In the genomic region with DNA sequence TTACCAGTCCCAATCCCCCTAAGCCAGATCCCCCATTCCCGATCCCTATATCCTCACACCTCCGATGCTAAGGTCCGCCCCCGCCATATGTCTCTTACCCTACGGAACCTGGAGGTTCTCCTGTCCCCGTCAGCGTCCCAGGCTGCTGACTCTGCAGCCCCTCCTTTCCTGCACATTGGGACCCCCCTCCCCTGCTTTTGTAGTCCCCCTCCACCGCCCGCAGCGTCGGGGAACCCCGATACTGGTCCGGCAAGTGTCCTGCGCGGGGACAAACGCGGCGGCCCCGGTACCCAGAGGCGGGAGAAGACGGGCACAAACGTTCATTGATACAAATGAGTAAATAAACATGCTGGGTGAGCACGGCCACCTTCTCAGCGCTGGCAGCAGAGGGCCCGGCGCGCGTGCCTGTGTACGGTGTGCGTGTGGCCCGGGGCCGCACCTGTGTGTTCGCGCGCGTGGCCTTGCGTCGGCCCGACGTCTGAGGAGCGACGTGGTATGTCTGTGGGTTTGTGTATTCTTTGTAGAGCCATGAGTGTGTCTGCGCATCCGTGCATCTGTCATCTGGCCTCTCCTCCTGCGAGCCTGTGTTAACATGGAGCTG, we compare ENCODE assay signal across 8 cellular contexts. TPM values are rescaled to one million over a fixed set of nuclear protein-coding genes. Genes with fewer than 3 reads are reported as not detected.
A peak's percentile ranks its signal among the peaks of the same experiment; 100 is the strongest.
DNase-seq lines count a peak whose midpoint lies in the region; TF ChIP-seq lines count a peak whose summit lies in the region.

No MANE protein-coding gene starts in this region.

- H3K4me1 Mint-ChIP-seq in activated T-helper 1 cell treated with anti-CD3 and anti-CD28 coated beads, Interleukin-12 subunit alpha, Interleukin-12 subunit beta, Interleukin-2, Interleukin-4 antibody, amounts not matched to agents 30 ng/mL and 10 ng/mL and 1 ng/mL, durations not matched to agents 14 hours and 24 hours and 36 hours (ENCODE audit: low read depth): peaks cover 21% of the 10 kb centered on the region

- intact Hi-C loops in activated T-helper 1 cell treated with anti-CD3 and anti-CD28 coated beads, Interleukin-12 subunit alpha, Interleukin-12 subunit beta, Interleukin-2, Interleukin-4 antibody, amounts not matched to agents 30 ng/mL and 10 ng/mL and 1 ng/mL, durations not matched to agents 14 hours and 24 hours and 36 hours (cut with micrococcal nuclease): loop anchor here (1.0 to 5.0 kb wide), 6 partner anchors 225 to 1262 kb away; no protein-coding TSS in a partner anchor

- peak overlapping the region; percentile 97 for H3K4me2 ChIP-seq in hepatocyte

- no peaks in the 10 kb centered on the region for H4K20me1 ChIP-seq in hepatocyte (ENCODE audit: insufficient read depth, poor library complexity, severe bottlenecking)

- H3K36me3 ChIP-seq in hepatocyte (replicated peaks; ENCODE audit: insufficient read depth, low read depth) (no peaks in the 10 kb centered on the region), skeletal muscle tissue (ENCODE audit: control insufficient read depth in 3 of 3, insufficient read depth in 3 of 3, low read length in 3 of 3) (no peaks in the 10 kb centered on the region)

- peak overlapping the region; percentile 33 for H2AFZ ChIP-seq in hepatocyte

- H3K9ac ChIP-seq in skeletal muscle tissue (ENCODE audit: low read depth in 1 of 3, low read length in 3 of 3): peak overlapping the region in 2 of 3 donors; percentile 1 to 45

- H3K27ac ChIP-seq in hepatocyte (peak overlapping the region; percentile 26), skeletal muscle tissue (ENCODE audit: low read depth, low read length) (no peak overlapping the region)

- peak; percentile 62 for DNase-seq in activated effector memory CD4-positive, alpha-beta T cell treated with anti-CD3 and anti-CD28 coated beads, Interleukin-2, amount 50 U/mL, for 16 hours
- no peak for DNase-seq in activated effector memory CD4-positive, alpha-beta T cell treated with Interleukin-2 at 50 U/mL for 16 hours
- DNase-seq in activated T-helper 1 cell treated with anti-CD3 and anti-CD28 coated beads, Interleukin-12 subunit alpha, Interleukin-12 subunit beta, Interleukin-2, Interleukin-4 antibody, amounts not matched to agents 30 ng/mL and 10 ng/mL and 1 ng/mL, durations not matched to agents 14 hours and 24 hours and 36 hours (ENCODE audit: low spot score): no peak
- DNase-seq in hepatocyte (ENCODE audit: low spot score): no peak
- DNase-seq in GM03348 (ENCODE audit: low spot score): no peak
- no peak for DNase-seq in NCI-H1694 treated with DMSO at 0.1 percent for 48 hours (lab: John Stamatoyannopoulos, UW)
- no peak for DNase-seq in COR-L47 (lab: John Stamatoyannopoulos, UW)

- H3K4me1 ChIP-seq in hepatocyte (ENCODE audit: insufficient read depth): peaks cover 31% of the 10 kb centered on the region
- peaks cover 40 to 68% (median 53%) of the 10 kb centered on the region in 3 donors for H3K4me1 ChIP-seq in skeletal muscle tissue (ENCODE audit: control insufficient read depth in 3 of 3, insufficient read depth in 3 of 3, low read length in 3 of 3)

- H3K79me2 ChIP-seq in hepatocyte: no peaks in the 10 kb centered on the region

- H3K4me3 ChIP-seq in hepatocyte (peak overlapping the region; percentile 49), skeletal muscle tissue (ENCODE audit: low read length in 3 of 3) (peak overlapping the region; percentile 68 to 74 (median 72))

- peaks cover 5% of the 10 kb centered on the region for H3K9me3 Mint-ChIP-seq in activated T-helper 1 cell treated with anti-CD3 and anti-CD28 coated beads, Interleukin-12 subunit alpha, Interleukin-12 subunit beta, Interleukin-2, Interleukin-4 antibody, amounts not matched to agents 30 ng/mL and 10 ng/mL and 1 ng/mL, durations not matched to agents 14 hours and 24 hours and 36 hours

- peak overlapping the region; percentile 32 for H3K4me3 Mint-ChIP-seq in activated T-helper 1 cell treated with anti-CD3 and anti-CD28 coated beads, Interleukin-12 subunit alpha, Interleukin-12 subunit beta, Interleukin-2, Interleukin-4 antibody, amounts not matched to agents 30 ng/mL and 10 ng/mL and 1 ng/mL, durations not matched to agents 14 hours and 24 hours and 36 hours

- peaks cover 6% of the 10 kb centered on the region for H3K36me3 Mint-ChIP-seq in activated T-helper 1 cell treated with anti-CD3 and anti-CD28 coated beads, Interleukin-12 subunit alpha, Interleukin-12 subunit beta, Interleukin-2, Interleukin-4 antibody, amounts not matched to agents 30 ng/mL and 10 ng/mL and 1 ng/mL, durations not matched to agents 14 hours and 24 hours and 36 hours (ENCODE audit: low read depth)

- H3K9me3 ChIP-seq in hepatocyte (ENCODE audit: low read depth): no peaks in the 10 kb centered on the region
- H3K9me3 ChIP-seq in skeletal muscle tissue (ENCODE audit: control insufficient read depth in 3 of 3, low read length in 3 of 3): no peaks in the 10 kb centered on the region

- H3K27me3 ChIP-seq in hepatocyte (peaks cover 53% of the 10 kb centered on the region), skeletal muscle tissue (ENCODE audit: control insufficient read depth in 3 of 3, insufficient read depth in 3 of 3, low read length in 3 of 3) (peaks cover 22 to 64% (median 50%) of the 10 kb centered on the region in 3 donors)

- no peaks in the 10 kb centered on the region for H3K9me2 ChIP-seq in hepatocyte (replicated peaks; ENCODE audit: insufficient read depth)

- TF ChIP-seq CTCF in hepatocyte (IDR thresholded peaks at IDR 0.05; ENCODE audit: poor library complexity): no peak

- H3K27ac Mint-ChIP-seq in activated T-helper 1 cell treated with anti-CD3 and anti-CD28 coated beads, Interleukin-12 subunit alpha, Interleukin-12 subunit beta, Interleukin-2, Interleukin-4 antibody, amounts not matched to agents 30 ng/mL and 10 ng/mL and 1 ng/mL, durations not matched to agents 14 hours and 24 hours and 36 hours: peak overlapping the region; percentile 73

- WGBS in hepatocyte (ENCODE audit: low lambda C conversion rate, missing lambda C conversion rate): 4% methylated on average over 37 of the region's 45 CpGs

- peaks cover 47% of the 10 kb centered on the region for H3K27me3 Mint-ChIP-seq in activated T-helper 1 cell treated with anti-CD3 and anti-CD28 coated beads, Interleukin-12 subunit alpha, Interleukin-12 subunit beta, Interleukin-2, Interleukin-4 antibody, amounts not matched to agents 30 ng/mL and 10 ng/mL and 1 ng/mL, durations not matched to agents 14 hours and 24 hours and 36 hours (ENCODE audit: insufficient read depth)

RNA-seq across cellular contexts. Expression of a gene that starts 2.0 kb away (rescaled TPM):
- not detected in 2 replicates for total RNA-seq in activated T-helper 1 cell treated with anti-CD3 and anti-CD28 coated beads, Interleukin-12 subunit alpha, Interleukin-12 subunit beta, Interleukin-2, Interleukin-4 antibody, amounts not matched to agents 30 ng/mL and 10 ng/mL and 1 ng/mL, durations not matched to agents 14 hours and 24 hours and 36 hours
- 5.2 and 6.5 TPM in 2 replicates for total RNA-seq in hepatocyte
- polyA plus RNA-seq in hepatocyte: 2.3 and 3.9 TPM in 2 replicates
- total RNA-seq in skeletal muscle tissue: 6.8 TPM
